ENCODE assay signal across 24 cellular contexts in the genomic region with DNA sequence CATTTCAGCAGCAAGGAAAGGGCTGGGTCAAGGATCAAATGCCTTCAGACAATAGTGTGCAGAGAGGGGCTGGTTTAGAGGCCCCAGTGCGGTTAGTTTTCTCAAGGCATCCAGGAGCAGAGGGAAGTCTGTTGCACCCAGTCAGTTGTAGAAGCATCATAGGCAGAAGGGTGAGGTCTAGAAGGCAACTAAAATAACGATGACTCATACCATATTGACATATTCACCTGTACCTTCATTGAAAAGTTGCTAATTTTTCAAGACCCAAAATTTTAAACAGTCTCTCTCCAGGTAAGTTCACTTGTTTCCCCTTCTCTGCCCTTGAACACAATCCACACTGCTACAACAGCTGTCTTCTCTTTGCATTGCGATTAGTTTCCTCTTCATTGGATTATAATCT.
DNase-seq lines count a peak whose midpoint lies in the region; ATAC-seq, FAIRE-seq and TF ChIP-seq lines count a peak whose summit lies in the region.
"Had no signal": no experiment of that assay in that cellular context is flagged by ENCODE, and none has a peak within 500 bp of the region (broad histone marks: within the 10 kb centered on the region; RNA-seq: fewer than 3 reads in every experiment).

No MANE protein-coding gene starts in this region.

- peaks cover 0 to 23% of the 10 kb centered on the region in 2 experiments; a peak in 3 of 5 replicates for H3K4me1 ChIP-seq in K562 (replicated peaks in 1 of 2; ENCODE audit: control insufficient read depth in 2 of 2, insufficient read depth in 2 of 2, low read length in 2 of 2)
- peaks cover 12% of the 10 kb centered on the region for H3K4me1 ChIP-seq in neural progenitor cell
- H3K4me1 ChIP-seq: BE2C; BLaER1 treated with 17β-estradiol and CSF1 and Interleukin-3, amounts not matched to agents 10 nM and 100 nM had no signal

- WGBS in K562 (ENCODE audit: insufficient coverage, low coverage, missing lambda C conversion rate) = 63% methylated on average over 3 of the region's 3 CpGs

- no peaks in the 10 kb centered on the region for H3F3A ChIP-seq in neural progenitor cell (ENCODE audit: low read depth)

- peaks cover 29% of the 10 kb centered on the region for H3K4me1 Mint-ChIP-seq in neural progenitor cell
- H3K4me1 Mint-ChIP-seq in naive thymus-derived CD8-positive, alpha-beta T cell = no peaks in the 10 kb centered on the region
- no peaks in the 10 kb centered on the region for H3K4me1 Mint-ChIP-seq in stimulated activated memory B cell treated with anti-CD40 and anti-IgM and Interleukin-4, amounts not matched to agents 10 μg/mL and 1 μg/mL and 100 μg/mL, for 72 hours
- H3K4me1 Mint-ChIP-seq: CD14-positive monocyte; CD8-positive, alpha-beta memory T cell had no signal

- no peak for TF ChIP-seq CTCF in K562 (IDR thresholded peaks at IDR 0.05 in 2 of 3, conservative IDR thresholded peaks at IDR 0.05 in 1 of 3; ENCODE audit: insufficient read depth in 2 of 3, low read depth in 1 of 3, low read length in 3 of 3)
- TF ChIP-seq CTCF in neural progenitor cell (IDR thresholded peaks at IDR 0.05) = no peak

- in situ Hi-C loops in K562 (cut with MboI) = no loop called here

- no peaks in the 10 kb centered on the region for H3K79me2 ChIP-seq in K562 (ENCODE audit: control insufficient read depth, insufficient read depth, low read length)
- no peaks in the 10 kb centered on the region for H3K79me2 ChIP-seq in neural progenitor cell (ENCODE audit: low read depth)

- H2AFZ ChIP-seq in K562 (ENCODE audit: low read depth, low read length) (peak overlapping the region; percentile 22; the same call in 1 of the 2 replicates), neural progenitor cell (replicated peaks) (no peak overlapping the region)
- H2AFZ ChIP-seq: GM23248 had no signal

- H3K27me3 Mint-ChIP-seq in neural progenitor cell (ENCODE audit: insufficient read depth, low read depth) = peaks cover 2% of the 10 kb centered on the region
- H3K27me3 Mint-ChIP-seq in naive thymus-derived CD8-positive, alpha-beta T cell = peaks cover 3 to 24% (median 5%) of the 10 kb centered on the region in 5 donors
- peaks cover 22% of the 10 kb centered on the region for H3K27me3 Mint-ChIP-seq in stimulated activated memory B cell treated with anti-CD40 and anti-IgM and Interleukin-4, amounts not matched to agents 10 μg/mL and 1 μg/mL and 100 μg/mL, for 72 hours

- H3K9me3 ChIP-seq in K562 (replicated peaks; ENCODE audit: control insufficient read depth, insufficient read depth, low read depth, low read length) (no peaks in the 10 kb centered on the region), neural progenitor cell (ENCODE audit: low read depth) (no peaks in the 10 kb centered on the region)
- H3K9me3 ChIP-seq: BE2C had no signal

- intact Hi-C loops in K562 (cut with micrococcal nuclease) = no loop called here

- H3K27me3 ChIP-seq in K562 (ENCODE audit: control insufficient read depth in 2 of 2, insufficient read depth in 2 of 2, low read length in 2 of 2) = no peaks in the 10 kb centered on the region
- no peaks in the 10 kb centered on the region for H3K27me3 ChIP-seq in neural progenitor cell
- H3K27me3 ChIP-seq: BE2C; BLaER1 treated with 17β-estradiol and CSF1 and Interleukin-3, amounts not matched to agents 10 nM and 100 nM had no signal

- no TSS peak for BruUV-seq in K562 (replicated peaks; lab: Mats Ljungman, UMichigan)

- H3K27ac ChIP-seq in K562 (ENCODE audit: extremely low read depth, low read depth, low read length) (no peak overlapping the region), neural progenitor cell (no peak overlapping the region)
- H3K27ac ChIP-seq: BLaER1 treated with 17β-estradiol and CSF1 and Interleukin-3, amounts not matched to agents 10 nM and 100 nM; GM23248 had no signal

- DNase-seq in NCI-H82 (lab: John Stamatoyannopoulos, UW) (peak; percentile 84), K562 (ENCODE audit: extremely low read depth in 1 of 4, low spot score in 3 of 4) (no peak), neural progenitor cell (ENCODE audit: low spot score) (peak; percentile 41)
- DNase-seq in naive thymus-derived CD8-positive, alpha-beta T cell = no peak
- no peak for DNase-seq in activated CD4-positive, alpha-beta T cell treated with anti-CD3 and anti-CD28 coated beads, Interleukin-2, amount 50 U/mL, for 4 hours
- DNase-seq: ACHN; AML-193; BE2C; CD4-positive, alpha-beta T cell; CD8-positive, alpha-beta memory T cell; DMS 273 treated with DMSO at 0.1 percent for 48 hours; DMS79; EL; GDM1; GM23248; H7; HCEC 1CT had no signal

- H3K4me2 ChIP-seq in K562 (ENCODE audit: insufficient read depth, low read length) (no peak overlapping the region), neural progenitor cell (peak overlapping the region; percentile 31)
- H3K4me2 ChIP-seq: BLaER1 treated with 17β-estradiol and CSF1 and Interleukin-3, amounts not matched to agents 10 nM and 100 nM had no signal

- H3K27ac Mint-ChIP-seq in neural progenitor cell = peak overlapping the region; percentile 55
- no peak overlapping the region for H3K27ac Mint-ChIP-seq in naive thymus-derived CD8-positive, alpha-beta T cell
- H3K27ac Mint-ChIP-seq in stimulated activated memory B cell treated with anti-CD40 and anti-IgM and Interleukin-4, amounts not matched to agents 10 μg/mL and 1 μg/mL and 100 μg/mL, for 72 hours = no peak overlapping the region
- H3K27ac Mint-ChIP-seq: CD14-positive monocyte; CD4-positive, alpha-beta T cell; CD8-positive, alpha-beta memory T cell had no signal

- ATAC-seq in K562 = no peak
- no peak for ATAC-seq in naive thymus-derived CD8-positive, alpha-beta T cell
- ATAC-seq in stimulated activated memory B cell treated with anti-CD40 and anti-IgM and Interleukin-4, amounts not matched to agents 10 μg/mL and 1 μg/mL and 100 μg/mL, for 72 hours = no peak
- ATAC-seq: GM12878 had no signal

- no peaks in the 10 kb centered on the region for H3K9me3 Mint-ChIP-seq in neural progenitor cell
- H3K9me3 Mint-ChIP-seq in naive thymus-derived CD8-positive, alpha-beta T cell = peaks cover 0 to 12% (median 2%) of the 10 kb centered on the region in 9 donors
- H3K9me3 Mint-ChIP-seq in stimulated activated memory B cell treated with anti-CD40 and anti-IgM and Interleukin-4, amounts not matched to agents 10 μg/mL and 1 μg/mL and 100 μg/mL, for 72 hours = peaks cover 3% of the 10 kb centered on the region

- TF ChIP-seq POLR2A in K562 (conservative IDR thresholded peaks at IDR 0.05) = no peak

- H3K4me3 ChIP-seq in K562 (no peak overlapping the region), neural progenitor cell (no peak overlapping the region)
- H3K4me3 ChIP-seq: BLaER1 treated with 17β-estradiol and CSF1 and Interleukin-3, amounts not matched to agents 10 nM and 100 nM; GM12878; GM23248 had no signal

- TF ChIP-seq RAD21 in K562 (CRISPR knock-in tag; conservative IDR thresholded peaks at IDR 0.05 in 1 of 2, IDR thresholded peaks at IDR 0.05 in 1 of 2) = no peak

- POLR2A ChIA-PET in K562 (lab: Yijun Ruan, JAX) = no interaction called here
- POLR2A ChIA-PET in naive thymus-derived CD8-positive, alpha-beta T cell (lab: Charles Lee) = no interaction called here

- H3K36me3 Mint-ChIP-seq in neural progenitor cell = no peaks in the 10 kb centered on the region
- H3K36me3 Mint-ChIP-seq in naive thymus-derived CD8-positive, alpha-beta T cell = peaks cover 0 to 2% (median 0%) of the 10 kb centered on the region in 3 donors
- no peaks in the 10 kb centered on the region for H3K36me3 Mint-ChIP-seq in stimulated activated memory B cell treated with anti-CD40 and anti-IgM and Interleukin-4, amounts not matched to agents 10 μg/mL and 1 μg/mL and 100 μg/mL, for 72 hours
- H3K36me3 Mint-ChIP-seq: CD14-positive monocyte; CD8-positive, alpha-beta memory T cell had no signal

- no peak for TF ChIP-seq EP300 in K562 (IDR thresholded peaks at IDR 0.05; ENCODE audit: low read length)

- H3K9ac ChIP-seq in K562 (ENCODE audit: insufficient read depth in 1 of 2, low read depth in 2 of 2, low read length in 2 of 2) (no peak overlapping the region), neural progenitor cell (no peak overlapping the region)
- H3K9ac ChIP-seq: BLaER1 treated with 17β-estradiol and CSF1 and Interleukin-3, amounts not matched to agents 10 nM and 100 nM; GM23248 had no signal

- no peaks in the 10 kb centered on the region for H4K20me1 ChIP-seq in K562 (replicated peaks; ENCODE audit: control insufficient read depth, insufficient read depth, low read length)
- H4K20me1 ChIP-seq in neural progenitor cell (ENCODE audit: low read depth) = no peaks in the 10 kb centered on the region
- H4K20me1 ChIP-seq: BLaER1 treated with 17β-estradiol and CSF1 and Interleukin-3, amounts not matched to agents 10 nM and 100 nM had no signal

- no peak for FAIRE-seq in K562 (lab: Jason Lieb, UNC)
- FAIRE-seq: D721Med, GM12878, GM19239, H1 had no signal

- no peaks in the 10 kb centered on the region for H3K9me1 ChIP-seq in K562 (ENCODE audit: control insufficient read depth, insufficient read depth, low read length)

- no peaks in the 10 kb centered on the region; the same call in 2 of the 3 replicates for H3K36me3 ChIP-seq in K562 (ENCODE audit: control insufficient read depth, insufficient read depth, low read length)
- H3K36me3 ChIP-seq in neural progenitor cell = no peaks in the 10 kb centered on the region
- H3K36me3 ChIP-seq: BE2C; BLaER1 treated with 17β-estradiol and CSF1 and Interleukin-3, amounts not matched to agents 10 nM and 100 nM had no signal

- CTCF ChIA-PET in K562 (lab: Yijun Ruan, JAX; ENCODE audit: low intra/inter-chr PET ratio) = no interaction called here

- H3K4me3 Mint-ChIP-seq in neural progenitor cell = no peak overlapping the region
- no peak overlapping the region for H3K4me3 Mint-ChIP-seq in naive thymus-derived CD8-positive, alpha-beta T cell
- no peak overlapping the region for H3K4me3 Mint-ChIP-seq in stimulated activated memory B cell treated with anti-CD40 and anti-IgM and Interleukin-4, amounts not matched to agents 10 μg/mL and 1 μg/mL and 100 μg/mL, for 72 hours
- H3K4me3 Mint-ChIP-seq: CD14-positive monocyte; CD4-positive, alpha-beta T cell; CD8-positive, alpha-beta memory T cell had no signal

TF ChIP-seq in K562, 482 proteins besides CTCF, POLR2A, EP300 and RAD21 (continues in another document):
- TF ChIP-seq GABPB1 (CRISPR knock-in tag; IDR thresholded peaks at IDR 0.05) = no peak
- TF ChIP-seq SIX5 (IDR thresholded peaks at IDR 0.05; ENCODE audit: borderline replicate concordance in 1 of 2, insufficient read depth in 1 of 2, low read depth in 1 of 2, low read length in 2 of 2) = no peak
- TF ChIP-seq, protein P1, sequence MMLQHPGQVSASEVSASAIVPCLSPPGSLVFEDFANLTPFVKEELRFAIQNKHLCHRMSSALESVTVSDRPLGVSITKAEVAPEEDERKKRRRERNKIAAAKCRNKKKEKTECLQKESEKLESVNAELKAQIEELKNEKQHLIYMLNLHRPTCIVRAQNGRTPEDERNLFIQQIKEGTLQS (IDR thresholded peaks at IDR 0.05) = peak; percentile 49
- TF ChIP-seq, protein P1 (CRISPR knock-in tag; conservative IDR thresholded peaks at IDR 0.05) = no peak

Comparison
In these comparisons a context has a peak if more than half of its experiments do, and no peak if none do; other contexts are left out.
1. DNase-seq: peak in NCI-H82 (single experiment) and neural progenitor cell (single experiment); none in K562 (0 of 4), naive thymus-derived CD8-positive, alpha-beta T cell (0 of 10) and activated CD4-positive, alpha-beta T cell treated with anti-CD3 and anti-CD28 coated beads, Interleukin-2, amount 50 U/mL, for 4 hours (0 of 2).